In the genomic region with DNA sequence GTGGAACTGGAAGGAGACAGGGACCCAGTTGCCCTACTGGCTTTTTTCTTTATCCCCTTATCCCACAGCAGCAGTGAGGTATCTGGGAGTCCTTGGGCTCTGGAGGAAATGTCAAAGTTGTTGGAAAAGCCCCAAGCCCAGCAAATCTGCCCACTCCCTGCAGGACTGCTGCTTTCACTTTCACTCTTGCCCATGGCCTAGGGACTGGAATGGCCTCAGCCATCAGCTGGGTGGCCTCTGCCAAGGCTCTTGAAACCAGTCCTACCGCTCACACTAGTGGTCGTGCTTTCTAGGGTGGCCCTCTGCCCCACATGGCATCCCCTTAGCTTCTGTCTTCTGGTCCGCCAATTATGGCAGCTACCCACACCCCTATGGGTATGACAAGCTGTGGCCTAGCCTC, we compare ENCODE assay signal across 25 cellular contexts. TPM values are rescaled to one million over a fixed set of nuclear protein-coding genes. Genes with fewer than 3 reads are reported as not detected.
DNase-seq lines count a peak whose midpoint lies in the region; ATAC-seq, FAIRE-seq and TF ChIP-seq lines count a peak whose summit lies in the region.
"Had no signal": no experiment of that assay in that cellular context is flagged by ENCODE, and none has a peak within 500 bp of the region (broad histone marks: within the 10 kb centered on the region; RNA-seq: fewer than 3 reads in every experiment).

No MANE protein-coding gene starts in this region.

- H3K27ac Mint-ChIP-seq in activated naive CD8-positive, alpha-beta T cell treated with anti-CD3 and anti-CD28 coated beads for 36 hours, result no peak overlapping the region
- H3K27ac Mint-ChIP-seq: activated CD8-positive, alpha-beta memory T cell treated with anti-CD3 and anti-CD28 coated beads, Interleukin-2, amount 10 ng/mL, durations not matched to agents 7 days and 5 days; CD8-positive, alpha-beta T cell; T-helper 2 cell treated with Interferon-gamma antibody and Interleukin-4, amounts not matched to agents 5 μg/mL and 100 μg/mL, for 36 hours had no signal

- RAD21 ChIA-PET in GM12878 (lab: Charles Lee; ENCODE audit: unreplicated experiment), result no interaction called here

- H3K36me3 ChIP-seq in heart left ventricle, result no peaks in the 10 kb centered on the region
- no peaks in the 10 kb centered on the region for H3K36me3 ChIP-seq in right atrium auricular region
- H3K36me3 ChIP-seq in GM12878 (ENCODE audit: control insufficient read depth in 2 of 2, insufficient read depth in 2 of 2, low read length in 1 of 2), result no peaks in the 10 kb centered on the region
- H3K36me3 ChIP-seq in subcutaneous abdominal adipose tissue (ENCODE audit: control insufficient read depth in 5 of 5, insufficient read depth in 5 of 5, low read length in 5 of 5), result no peaks in the 10 kb centered on the region
- H3K36me3 ChIP-seq: vagina had no signal

- H3K9ac ChIP-seq in GM12878 (ENCODE audit: control insufficient read depth, insufficient read depth, low read length), result no peak overlapping the region
- peak overlapping the region in 2 of 5 donors; percentile 2 to 8 for H3K9ac ChIP-seq in subcutaneous abdominal adipose tissue (ENCODE audit: low read length in 5 of 5)

- 72 to 88% (median 81%) methylated on average over 3 of the region's 3 CpGs for WGBS in heart left ventricle, 4 donors
- WGBS in GM12878 (ENCODE audit: insufficient coverage, insufficient replicate concordance, low lambda C conversion rate, missing lambda C conversion rate), result 86% methylated on average over 3 of the region's 3 CpGs

- ATAC-seq in heart left ventricle (peak in 3 of 4 donors; percentile 50 to 68 (median 65)), GM12878 (peak; percentile 20; the same call in 2 of the 3 replicates), left lobe of liver (peak; percentile 71)
- ATAC-seq: A549; activated CD8-positive, alpha-beta memory T cell treated with anti-CD3 and anti-CD28 coated beads, Interleukin-2, amount 10 ng/mL, durations not matched to agents 7 days and 5 days; CD8-positive, alpha-beta T cell had no signal

- SMC1A ChIA-PET in GM12878 (lab: Charles Lee; ENCODE audit: uncharacterized antibody, unreplicated experiment), result interaction anchor here (0.5 kb wide), 1 partner anchor 95 kb away, joined by 4 read pairs; no protein-coding TSS in a partner anchor

- intact Hi-C loops in heart left ventricle (cut with DNase I), result loop anchor here in 1 of 10 donors (10.0 kb wide), 1 partner anchor 101 kb away; no protein-coding TSS in a partner anchor
- intact Hi-C loops in GM12878 (cut with micrococcal nuclease; ENCODE audit: unreplicated experiment), result no loop called here

- H3K27me3 ChIP-seq in heart left ventricle (no peaks in the 10 kb centered on the region), right atrium auricular region (no peaks in the 10 kb centered on the region), GM12878 (replicated peaks in 1 of 2; ENCODE audit: control insufficient read depth in 2 of 2, insufficient read depth in 2 of 2, low read length in 1 of 2) (no peaks in the 10 kb centered on the region), subcutaneous abdominal adipose tissue (ENCODE audit: control insufficient read depth in 5 of 5, insufficient read depth in 4 of 5, low read length in 5 of 5) (no peaks in the 10 kb centered on the region)
- H3K27me3 ChIP-seq: vagina had no signal

- H3K4me2 ChIP-seq in GM12878 (ENCODE audit: control insufficient read depth, insufficient read depth), result no peak overlapping the region
- H3K4me2 ChIP-seq: A549 had no signal

- TF ChIP-seq CTCF in heart left ventricle (IDR thresholded peaks at IDR 0.05) (no peak), right atrium auricular region (IDR thresholded peaks at IDR 0.05) (no peak), GM12878 (IDR thresholded peaks at IDR 0.05 in 2 of 3, conservative IDR thresholded peaks at IDR 0.05 in 1 of 3; ENCODE audit: control insufficient read depth in 2 of 3, extremely low read depth in 1 of 3, insufficient read depth in 1 of 3, low read depth in 3 of 3, low read length in 3 of 3) (no peak)

- H3K9me3 ChIP-seq in heart left ventricle (no peaks in the 10 kb centered on the region), right atrium auricular region (no peaks in the 10 kb centered on the region), GM12878 (replicated peaks; ENCODE audit: control insufficient read depth, insufficient read depth, low read length) (no peaks in the 10 kb centered on the region), subcutaneous abdominal adipose tissue (ENCODE audit: control insufficient read depth in 5 of 5, low read length in 5 of 5) (no peaks in the 10 kb centered on the region)
- H3K9me3 ChIP-seq: A549, vagina had no signal

- H3K79me2 ChIP-seq in GM12878 (ENCODE audit: control insufficient read depth, insufficient read depth, low read length), result no peaks in the 10 kb centered on the region

- H3K4me3 ChIP-seq in heart left ventricle (peak overlapping the region in 7 of 12 donors; percentile 10 to 28 (median 21)), right atrium auricular region (peak overlapping the region in 1 of 2 donors; percentile 17), GM12878 (no peak overlapping the region), subcutaneous abdominal adipose tissue (ENCODE audit: low read depth in 1 of 5, low read length in 5 of 5) (peak overlapping the region; percentile 7 to 66 (median 38))
- H3K4me3 ChIP-seq: A549, lung, vagina had no signal

- no peak for TF ChIP-seq RAD21 in GM12878 (IDR thresholded peaks at IDR 0.05; ENCODE audit: insufficient read depth, low read depth, low read length)

- no peaks in the 10 kb centered on the region for H3K36me3 Mint-ChIP-seq in activated naive CD8-positive, alpha-beta T cell treated with anti-CD3 and anti-CD28 coated beads for 36 hours
- H3K36me3 Mint-ChIP-seq: activated CD8-positive, alpha-beta memory T cell treated with anti-CD3 and anti-CD28 coated beads, Interleukin-2, amount 10 ng/mL, durations not matched to agents 7 days and 5 days had no signal

- H3K4me1 ChIP-seq in heart left ventricle, result peaks cover 0 to 12% (median 0%) of the 10 kb centered on the region in 12 donors
- H3K4me1 ChIP-seq in right atrium auricular region, result no peaks in the 10 kb centered on the region
- H3K4me1 ChIP-seq in GM12878 (ENCODE audit: control insufficient read depth, insufficient read depth, low read length), result no peaks in the 10 kb centered on the region
- H3K4me1 ChIP-seq in subcutaneous abdominal adipose tissue (ENCODE audit: control insufficient read depth in 5 of 5, insufficient read depth in 5 of 5, low read length in 5 of 5), result peaks cover 0 to 23% (median 18%) of the 10 kb centered on the region in 5 donors
- H3K4me1 ChIP-seq: A549, vagina had no signal

- no TSS peak for BruUV-seq in GM12878 (replicated peaks; lab: Mats Ljungman, UMichigan)

- H3K27me3 Mint-ChIP-seq in activated naive CD8-positive, alpha-beta T cell treated with anti-CD3 and anti-CD28 coated beads for 36 hours, result no peaks in the 10 kb centered on the region
- H3K27me3 Mint-ChIP-seq: activated CD8-positive, alpha-beta memory T cell treated with anti-CD3 and anti-CD28 coated beads, Interleukin-2, amount 10 ng/mL, durations not matched to agents 7 days and 5 days; central memory CD8-positive, alpha-beta T cell had no signal

- H3K9me3 Mint-ChIP-seq in activated naive CD8-positive, alpha-beta T cell treated with anti-CD3 and anti-CD28 coated beads for 36 hours, result no peaks in the 10 kb centered on the region
- H3K9me3 Mint-ChIP-seq: CD8-positive, alpha-beta T cell; central memory CD8-positive, alpha-beta T cell; T-helper 2 cell treated with Interferon-gamma antibody and Interleukin-4, amounts not matched to agents 5 μg/mL and 100 μg/mL, for 36 hours had no signal

- no peak overlapping the region for H2AFZ ChIP-seq in GM12878 (ENCODE audit: control insufficient read depth, low read depth, low read length)

- H3K4me1 Mint-ChIP-seq in activated naive CD8-positive, alpha-beta T cell treated with anti-CD3 and anti-CD28 coated beads for 36 hours, result no peaks in the 10 kb centered on the region
- H3K4me1 Mint-ChIP-seq: central memory CD8-positive, alpha-beta T cell had no signal

- H3K4me3 Mint-ChIP-seq in activated naive CD8-positive, alpha-beta T cell treated with anti-CD3 and anti-CD28 coated beads for 36 hours, result no peak overlapping the region
- H3K4me3 Mint-ChIP-seq: activated CD8-positive, alpha-beta memory T cell treated with anti-CD3 and anti-CD28 coated beads, Interleukin-2, amount 10 ng/mL, durations not matched to agents 7 days and 5 days; CD8-positive, alpha-beta T cell; central memory CD8-positive, alpha-beta T cell; T-helper 2 cell treated with Interferon-gamma antibody and Interleukin-4, amounts not matched to agents 5 μg/mL and 100 μg/mL, for 36 hours had no signal

- no peak for TF ChIP-seq EP300 in GM12878 (IDR thresholded peaks at IDR 0.05; ENCODE audit: borderline replicate concordance in 1 of 2, control insufficient read depth in 1 of 2, low read depth in 2 of 2, low read length in 2 of 2)

- CTCF ChIA-PET in GM12878 (lab: Yijun Ruan, JAX), result interaction anchor here (1.2 kb wide), 1 partner anchor 10 kb away, joined by 3 read pairs; no protein-coding TSS in a partner anchor

- no peak for FAIRE-seq in GM12878 (lab: Jason Lieb, UNC)
- no peak for FAIRE-seq in GM19239 (lab: Jason Lieb, UNC)
- FAIRE-seq: A549 had no signal

- POLR2A ChIA-PET in GM12878 (lab: Charles Lee), result no interaction called here

- H4K20me1 ChIP-seq in GM12878 (ENCODE audit: control insufficient read depth, insufficient read depth), result no peaks in the 10 kb centered on the region

- TF ChIP-seq POLR2A in heart left ventricle (IDR thresholded peaks at IDR 0.05), result no peak
- no peak for TF ChIP-seq POLR2A in GM12878 (IDR thresholded peaks at IDR 0.05; ENCODE audit: low read depth, low read length)
- TF ChIP-seq POLR2A in erythroblast (IDR thresholded peaks at IDR 0.05; ENCODE audit: low read length), result no peak

- H3K27ac ChIP-seq in heart left ventricle (peak overlapping the region in 5 of 12 donors; percentile 20 to 67 (median 46)), right atrium auricular region (no peak overlapping the region), GM12878 (ENCODE audit: control insufficient read depth, insufficient read depth) (no peak overlapping the region), subcutaneous abdominal adipose tissue (ENCODE audit: low read depth, low read length) (peak overlapping the region; percentile 60)
- H3K27ac ChIP-seq: A549, vagina had no signal

- in situ Hi-C loops in GM12878 (cut with MboI), result loop anchor here (25.0 kb wide), 1 partner anchor 138 kb away; no protein-coding TSS in a partner anchor

- DNase-seq in heart left ventricle (peak in 2 of 5 donors; percentile 20 to 24), right atrium auricular region (ENCODE audit: low spot score) (no peak), GM12878 (ENCODE audit: low read depth, low spot score) (no peak), left lobe of liver (ENCODE audit: low spot score) (no peak), erythroblast (lab: John Stamatoyannopoulos, UW) (no peak), GM19239 (ENCODE audit: insufficient read length, low spot score) (no peak)
- no peak for DNase-seq in activated naive CD8-positive, alpha-beta T cell treated with anti-CD3 and anti-CD28 coated beads for 36 hours
- DNase-seq: activated CD8-positive, alpha-beta memory T cell treated with anti-CD3 and anti-CD28 coated beads, Interleukin-2, amount 10 ng/mL, durations not matched to agents 7 days and 5 days; activated effector memory CD4-positive, alpha-beta T cell treated with Interleukin-2 at 50 U/mL for 16 hours; amygdala; CD8-positive, alpha-beta T cell; foreskin melanocyte; NCI-H1694 treated with DMSO at 0.1 percent for 48 hours; NCI-H446; retina; SHP77 treated with DMSO at 0.1 percent for 48 hours; stimulated activated CD4-positive, alpha-beta T cell treated with anti-CD3 and anti-CD28 coated beads, Interleukin-1b, Interleukin-23, amount 100 ng/mL, for 48 hours had no signal

RNA-seq across cellular contexts. Expression of a gene that starts 9.7 kb away (rescaled TPM):
- total RNA-seq in heart left ventricle, result not detected
- polyA plus RNA-seq in heart left ventricle, result under 1 TPM in 1 of 2 donors, not detected in 1; 0.38 TPM
- total RNA-seq in right atrium auricular region, result not detected
- 1.1 and 1.5 TPM in 2 replicates for total RNA-seq in GM12878 (2013; cell fraction: nucleolus; rRNA removed)
- total RNA-seq in GM12878 (2014; rRNA removed), result not detected in 2 replicates
- not detected in 2 replicates for total RNA-seq in GM12878 (2014; rRNA removed; fragmentation: Illumina TruSeq; extraction: Trizol)
- not detected in 2 replicates for total RNA-seq in GM12878 (2021)
- not detected for polyA plus RNA-seq in GM12878 (2011; ENCODE audit: low read depth)
- polyA plus RNA-seq in GM12878 (2011; rRNA removed), result 2.3 and 2.5 TPM in 2 replicates
- 1.8 and 2.8 TPM in 2 replicates for polyA plus RNA-seq in GM12878 (2011; cell fraction: cytosol; rRNA removed)
- 4.8 and 5.1 TPM in 2 replicates for polyA plus RNA-seq in GM12878 (2011; cell fraction: nucleus; rRNA removed)
- 0.65 and 0.83 TPM in 2 replicates for polyA plus RNA-seq in GM12878 (2012)
- not detected in 2 replicates for polyA plus RNA-seq in GM12878 (2014; fragmentation: Illumina TruSeq; extraction: Trizol)
- polyA plus RNA-seq in GM12878 (2014; fragmentation: Nextera tagmentation; extraction: Ambion mirVana), result under 1 TPM in 1 of 2 experiments, not detected in 1; 0.10 TPM
- polyA plus RNA-seq in GM12878 (2014; rRNA removed), result not detected in 2 replicates
- polyA plus RNA-seq in GM12878 (2016; fragmentation: Nextera tagmentation; extraction: Ambion mirVana), result not detected
- polyA minus RNA-seq in GM12878 (2011; rRNA and poly(A)+ RNA removed), result 0.37 and 1.7 TPM in 2 replicates
- polyA minus RNA-seq in GM12878 (2011; cell fraction: cytosol; rRNA and poly(A)+ RNA removed), result not detected in 2 replicates
- 1.2 TPM in 1 of 2 replicates, not detected in the other for polyA minus RNA-seq in GM12878 (2011; cell fraction: nucleus; rRNA and poly(A)+ RNA removed)
- not detected for total RNA-seq in left lobe of liver
- not detected for total RNA-seq in activated naive CD8-positive, alpha-beta T cell treated with anti-CD3 and anti-CD28 coated beads for 36 hours
- total RNA-seq: activated CD8-positive, alpha-beta memory T cell treated with anti-CD3 and anti-CD28 coated beads, Interleukin-2, amount 10 ng/mL, durations not matched to agents 7 days and 5 days; CD8-positive, alpha-beta T cell; lung; MCF 10A; vagina had no signal

RNA-seq across cellular contexts. Expression of a gene that starts 33.0 kb away (rescaled TPM):
- total RNA-seq in heart left ventricle (not detected), right atrium auricular region (not detected), GM12878 (2014; rRNA removed) (not detected in 2 replicates), GM12878 (2014; rRNA removed; fragmentation: Illumina TruSeq; extraction: Trizol) (not detected in 2 replicates), GM12878 (2021) (0.08 TPM in 1 of 2 replicates, not detected in the other), left lobe of liver (not detected)
- polyA plus RNA-seq in heart left ventricle (not detected), GM12878 (2011; rRNA removed) (0.03 TPM in 1 of 2 replicates, not detected in the other), GM12878 (2014; fragmentation: Illumina TruSeq; extraction: Trizol) (not detected in 2 replicates), GM12878 (2014; fragmentation: Nextera tagmentation; extraction: Ambion mirVana) (under 1 TPM in 1 of 2 experiments, not detected in 1; 0.03 TPM), GM12878 (2014; rRNA removed) (not detected in 2 replicates), GM12878 (2016; fragmentation: Nextera tagmentation; extraction: Ambion mirVana) (not detected)
- total RNA-seq in GM12878 (2013; cell fraction: nucleolus; rRNA removed), result not detected in 2 replicates
- not detected for polyA plus RNA-seq in GM12878 (2011; ENCODE audit: low read depth)
- polyA plus RNA-seq in GM12878 (2011; cell fraction: cytosol; rRNA removed), result not detected in 2 replicates
- not detected in 2 replicates for polyA plus RNA-seq in GM12878 (2011; cell fraction: nucleus; rRNA removed)
- polyA plus RNA-seq in GM12878 (2012), result not detected in 2 replicates
- not detected in 2 replicates for polyA minus RNA-seq in GM12878 (2011; rRNA and poly(A)+ RNA removed)
- polyA minus RNA-seq in GM12878 (2011; cell fraction: cytosol; rRNA and poly(A)+ RNA removed), result not detected in 2 replicates
- not detected in 2 replicates for polyA minus RNA-seq in GM12878 (2011; cell fraction: nucleus; rRNA and poly(A)+ RNA removed)
- not detected for total RNA-seq in activated naive CD8-positive, alpha-beta T cell treated with anti-CD3 and anti-CD28 coated beads for 36 hours
- total RNA-seq: activated CD8-positive, alpha-beta memory T cell treated with anti-CD3 and anti-CD28 coated beads, Interleukin-2, amount 10 ng/mL, durations not matched to agents 7 days and 5 days; CD8-positive, alpha-beta T cell; lung; MCF 10A; vagina had no signal
- polyA plus RNA-seq: A549, lung, neural cell had no signal

RNA-seq across cellular contexts. Expression of a gene that starts 48.0 kb away (rescaled TPM):
- total RNA-seq in heart left ventricle (not detected), right atrium auricular region (not detected), GM12878 (2014; rRNA removed) (not detected in 2 replicates), GM12878 (2014; rRNA removed; fragmentation: Illumina TruSeq; extraction: Trizol) (not detected in 2 replicates), GM12878 (2021) (0.08 TPM in 1 of 2 replicates, not detected in the other), left lobe of liver (0.10 TPM)
- polyA plus RNA-seq in heart left ventricle (not detected), GM12878 (2011; rRNA removed) (not detected in 2 replicates), GM12878 (2014; fragmentation: Illumina TruSeq; extraction: Trizol) (not detected in 2 replicates), GM12878 (2014; fragmentation: Nextera tagmentation; extraction: Ambion mirVana) (not detected), GM12878 (2014; rRNA removed) (0.03 TPM in 1 of 2 replicates, not detected in the other), GM12878 (2016; fragmentation: Nextera tagmentation; extraction: Ambion mirVana) (not detected)
- not detected in 2 replicates for total RNA-seq in GM12878 (2013; cell fraction: nucleolus; rRNA removed)
- not detected for polyA plus RNA-seq in GM12878 (2011; ENCODE audit: low read depth)
- polyA plus RNA-seq in GM12878 (2011; cell fraction: cytosol; rRNA removed), result not detected in 2 replicates
- polyA plus RNA-seq in GM12878 (2011; cell fraction: nucleus; rRNA removed), result not detected in 2 replicates
- not detected in 2 replicates for polyA plus RNA-seq in GM12878 (2012)
- polyA minus RNA-seq in GM12878 (2011; rRNA and poly(A)+ RNA removed), result 0.15 TPM in 1 of 2 replicates, not detected in the other
- polyA minus RNA-seq in GM12878 (2011; cell fraction: cytosol; rRNA and poly(A)+ RNA removed), result not detected in 2 replicates
- polyA minus RNA-seq in GM12878 (2011; cell fraction: nucleus; rRNA and poly(A)+ RNA removed), result not detected in 2 replicates
- not detected for total RNA-seq in activated naive CD8-positive, alpha-beta T cell treated with anti-CD3 and anti-CD28 coated beads for 36 hours
- total RNA-seq: activated CD8-positive, alpha-beta memory T cell treated with anti-CD3 and anti-CD28 coated beads, Interleukin-2, amount 10 ng/mL, durations not matched to agents 7 days and 5 days; CD8-positive, alpha-beta T cell; MCF 10A; vagina had no signal
- polyA plus RNA-seq: A549, lung, neural cell had no signal

Comparison
In these comparisons a context has a peak if more than half of its experiments do, and no peak if none do; other contexts are left out.
1. ATAC-seq: peak in every context shown above with its lines; median percentile 71 in left lobe of liver; 65 in heart left ventricle; 20 in GM12878.